Comparison of ENCODE assay signal across 20 cellular contexts in genomic region chr16:149024-149675, GRCh38. TPM values are rescaled to one million over a fixed set of nuclear protein-coding genes. Genes with fewer than 3 reads are reported as not detected.
DNase-seq lines count a peak whose midpoint lies in the region; ATAC-seq and TF ChIP-seq lines count a peak whose summit lies in the region.
"Had no signal": no experiment of that assay in that cellular context is flagged by ENCODE, and none has a peak within 500 bp of the region (broad histone marks: within the 10 kb centered on the region; RNA-seq: fewer than 3 reads in every experiment).

No MANE protein-coding gene starts in this region.

- H3K36me3 ChIP-seq in upper lobe of left lung (no peaks in the 10 kb centered on the region), ovary (no peaks in the 10 kb centered on the region)
- H3K36me3 ChIP-seq: vagina had no signal

- peaks cover 11% of the 10 kb centered on the region for H3K27me3 Mint-ChIP-seq in activated naive CD4-positive, alpha-beta T cell treated with anti-CD3 and anti-CD28 coated beads, Interleukin-2, amount 50 U/mL, for 24 hours

- no peaks in the 10 kb centered on the region for H3K27me3 ChIP-seq in upper lobe of left lung
- no peaks in the 10 kb centered on the region for H3K27me3 ChIP-seq in ovary
- H3K27me3 ChIP-seq: vagina had no signal

- H3K36me3 Mint-ChIP-seq in activated naive CD4-positive, alpha-beta T cell treated with anti-CD3 and anti-CD28 coated beads, Interleukin-2, amount 50 U/mL, for 24 hours: no peaks in the 10 kb centered on the region

- TF ChIP-seq EP300 in upper lobe of left lung (IDR thresholded peaks at IDR 0.05): no peak
- TF ChIP-seq EP300 in ovary (IDR thresholded peaks at IDR 0.05): no peak

- no peak overlapping the region for H3K4me3 Mint-ChIP-seq in activated naive CD4-positive, alpha-beta T cell treated with anti-CD3 and anti-CD28 coated beads, Interleukin-2, amount 50 U/mL, for 24 hours
- H3K4me3 Mint-ChIP-seq: T-helper 1 cell treated with Interleukin-12 subunit alpha and Interleukin-12 subunit beta and Interleukin-4 antibody, amounts not matched to agents 30 μg/mL and 1 μg/mL, for 36 hours had no signal

- H3K4me1 Mint-ChIP-seq in activated naive CD4-positive, alpha-beta T cell treated with anti-CD3 and anti-CD28 coated beads, Interleukin-2, amount 50 U/mL, for 24 hours: peaks cover under 1% of the 10 kb centered on the region

- TF ChIP-seq CTCF in fibroblast of the aortic adventitia (IDR thresholded peaks at IDR 0.05; ENCODE audit: insufficient read depth, low read length) (no peak), upper lobe of left lung (IDR thresholded peaks at IDR 0.05) (no peak), ovary (IDR thresholded peaks at IDR 0.05) (no peak)

- peak overlapping the region; percentile 70 for H3K27ac Mint-ChIP-seq in activated naive CD4-positive, alpha-beta T cell treated with anti-CD3 and anti-CD28 coated beads, Interleukin-2, amount 50 U/mL, for 24 hours
- H3K27ac Mint-ChIP-seq: T-helper 1 cell treated with Interleukin-12 subunit alpha and Interleukin-12 subunit beta and Interleukin-4 antibody, amounts not matched to agents 30 μg/mL and 1 μg/mL, for 36 hours had no signal

- H3K4me3 ChIP-seq in fibroblast of the aortic adventitia (ENCODE audit: low read depth, low read length) (no peak overlapping the region), upper lobe of left lung (no peak overlapping the region), ovary (no peak overlapping the region)
- H3K4me3 ChIP-seq: hepatocyte, vagina had no signal

- H3K9me3 Mint-ChIP-seq in activated naive CD4-positive, alpha-beta T cell treated with anti-CD3 and anti-CD28 coated beads, Interleukin-2, amount 50 U/mL, for 24 hours: no peaks in the 10 kb centered on the region
- H3K9me3 Mint-ChIP-seq: T-helper 1 cell treated with Interleukin-12 subunit alpha and Interleukin-12 subunit beta and Interleukin-4 antibody, amounts not matched to agents 30 μg/mL and 1 μg/mL, for 36 hours had no signal

- TF ChIP-seq POLR2A in upper lobe of left lung (IDR thresholded peaks at IDR 0.05) (no peak), ovary (IDR thresholded peaks at IDR 0.05) (no peak)

- no peak overlapping the region for H3K27ac ChIP-seq in upper lobe of left lung
- H3K27ac ChIP-seq in ovary: no peak overlapping the region
- H3K27ac ChIP-seq: hepatocyte, vagina had no signal

- peaks cover 0 to under 1% (median under 1%) of the 10 kb centered on the region in 4 donors for H3K4me1 ChIP-seq in upper lobe of left lung
- H3K4me1 ChIP-seq in ovary (ENCODE audit: insufficient read depth): peaks cover under 1% of the 10 kb centered on the region

- ATAC-seq in SK-N-SH treated with all-trans-retinoic acid at 6 μM for 48 hours (peak; percentile 30), upper lobe of left lung (ENCODE audit: low FRiP score in 2 of 2) (peak; percentile 23 to 38), HG03571 (IDR thresholded peaks at IDR 0.05; ENCODE audit: unreplicated experiment) (no peak), HG02884 (IDR thresholded peaks at IDR 0.05; ENCODE audit: unreplicated experiment) (no peak)
- ATAC-seq: left cardiac atrium had no signal

- WGBS in upper lobe of left lung, 2 donors: 37 to 48% methylated on average over 5 to 9 of the region's 9 CpGs
- 35 to 46% (median 36%) methylated on average over 9 of the region's 9 CpGs for WGBS in ovary, 3 donors

- H3K9me3 ChIP-seq in upper lobe of left lung: no peaks in the 10 kb centered on the region
- H3K9me3 ChIP-seq in ovary: no peaks in the 10 kb centered on the region
- H3K9me3 ChIP-seq: vagina had no signal

- intact Hi-C loops in ovary (cut with DNase I): no loop called here

- no peak for DNase-seq in activated naive CD4-positive, alpha-beta T cell treated with anti-CD3 and anti-CD28 coated beads, Interleukin-2, amount 50 U/mL, for 16 hours
- DNase-seq in fibroblast of the aortic adventitia (ENCODE audit: low read depth) (peak; percentile 27), upper lobe of left lung (no peak), ovary (no peak)
- DNase-seq: activated CD4-positive, alpha-beta T cell treated with anti-CD3 and anti-CD28 coated beads for 1 hour; Calu3; GOT3; left cardiac atrium; NCI-H1694; NCI-H524 treated with DMSO at 0.1 percent for 48 hours; retina; stimulated activated CD4-positive, alpha-beta T cell treated with anti-CD3 and anti-CD28 coated beads, Interleukin-4, amount 100 ng/mL, for 24 hours had no signal

TF ChIP-seq in SK-N-SH treated with all-trans-retinoic acid at 6 μM for 48 hours, 23 proteins besides CTCF, POLR2A, EP300 and RAD21 (continues in another document):
- TF ChIP-seq, protein P1, sequence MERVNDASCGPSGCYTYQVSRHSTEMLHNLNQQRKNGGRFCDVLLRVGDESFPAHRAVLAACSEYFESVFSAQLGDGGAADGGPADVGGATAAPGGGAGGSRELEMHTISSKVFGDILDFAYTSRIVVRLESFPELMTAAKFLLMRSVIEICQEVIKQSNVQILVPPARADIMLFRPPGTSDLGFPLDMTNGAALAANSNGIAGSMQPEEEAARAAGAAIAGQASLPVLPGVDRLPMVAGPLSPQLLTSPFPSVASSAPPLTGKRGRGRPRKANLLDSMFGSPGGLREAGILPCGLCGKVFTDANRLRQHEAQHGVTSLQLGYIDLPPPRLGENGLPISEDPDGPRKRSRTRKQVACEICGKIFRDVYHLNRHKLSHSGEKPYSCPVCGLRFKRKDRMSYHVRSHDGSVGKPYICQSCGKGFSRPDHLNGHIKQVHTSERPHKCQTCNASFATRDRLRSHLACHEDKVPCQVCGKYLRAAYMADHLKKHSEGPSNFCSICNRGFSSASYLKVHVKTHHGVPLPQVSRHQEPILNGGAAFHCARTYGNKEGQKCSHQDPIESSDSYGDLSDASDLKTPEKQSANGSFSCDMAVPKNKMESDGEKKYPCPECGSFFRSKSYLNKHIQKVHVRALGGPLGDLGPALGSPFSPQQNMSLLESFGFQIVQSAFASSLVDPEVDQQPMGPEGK (CRISPR knock-in tag; IDR thresholded peaks at IDR 0.05; ENCODE audit: borderline replicate concordance): no peak
- TF ChIP-seq ESRRG (CRISPR knock-in tag; IDR thresholded peaks at IDR 0.05): no peak
- TF ChIP-seq SNAI2 (CRISPR knock-in tag; IDR thresholded peaks at IDR 0.05): no peak
- TF ChIP-seq, protein P2, sequence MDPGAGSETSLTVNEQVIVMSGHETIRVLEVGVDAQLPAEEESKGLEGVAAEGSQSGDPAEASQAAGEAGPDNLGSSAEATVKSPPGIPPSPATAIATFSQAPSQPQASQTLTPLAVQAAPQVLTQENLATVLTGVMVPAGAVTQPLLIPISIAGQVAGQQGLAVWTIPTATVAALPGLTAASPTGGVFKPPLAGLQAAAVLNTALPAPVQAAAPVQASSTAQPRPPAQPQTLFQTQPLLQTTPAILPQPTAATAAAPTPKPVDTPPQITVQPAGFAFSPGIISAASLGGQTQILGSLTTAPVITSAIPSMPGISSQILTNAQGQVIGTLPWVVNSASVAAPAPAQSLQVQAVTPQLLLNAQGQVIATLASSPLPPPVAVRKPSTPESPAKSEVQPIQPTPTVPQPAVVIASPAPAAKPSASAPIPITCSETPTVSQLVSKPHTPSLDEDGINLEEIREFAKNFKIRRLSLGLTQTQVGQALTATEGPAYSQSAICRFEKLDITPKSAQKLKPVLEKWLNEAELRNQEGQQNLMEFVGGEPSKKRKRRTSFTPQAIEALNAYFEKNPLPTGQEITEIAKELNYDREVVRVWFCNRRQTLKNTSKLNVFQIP (CRISPR knock-in tag; IDR thresholded peaks at IDR 0.05; ENCODE audit: borderline replicate concordance, low read depth): no peak
- TF ChIP-seq GLIS3 (CRISPR knock-in tag; IDR thresholded peaks at IDR 0.05): no peak
- TF ChIP-seq CSRNP3 (CRISPR knock-in tag; IDR thresholded peaks at IDR 0.05): no peak
- TF ChIP-seq RARB (CRISPR knock-in tag; IDR thresholded peaks at IDR 0.05): no peak
- TF ChIP-seq TCF4 (CRISPR knock-in tag; IDR thresholded peaks at IDR 0.05; ENCODE audit: borderline replicate concordance): no peak
- TF ChIP-seq ISL1 (CRISPR knock-in tag; IDR thresholded peaks at IDR 0.05): no peak
- no peak for TF ChIP-seq ZFP3 (CRISPR knock-in tag; IDR thresholded peaks at IDR 0.05)
- no peak for TF ChIP-seq ZNF565 (CRISPR knock-in tag; conservative IDR thresholded peaks at IDR 0.05; ENCODE audit: low read depth)
- no peak for TF ChIP-seq CSDC2 (CRISPR knock-in tag; IDR thresholded peaks at IDR 0.05)

RNA-seq across cellular contexts. Expression of gene HBZ, which starts 3.3 kb away (rescaled TPM):
- total RNA-seq in fibroblast of the aortic adventitia (ENCODE audit: low replicate concordance) (not detected in 2 replicates), upper lobe of left lung (1 to 10 TPM in 2 of 6 donors, not detected in 4; 1.1 to 1.2 TPM), ovary (under 1 TPM in 1 of 7 donors, not detected in 6; 0.28 TPM)
- not detected for polyA plus RNA-seq in ovary
- total RNA-seq: Calu3, hepatocyte, vagina had no signal

RNA-seq across cellular contexts. Expression of gene NPRL3, which starts 10.7 kb away (rescaled TPM):
- total RNA-seq in fibroblast of the aortic adventitia (ENCODE audit: low replicate concordance) (7.1 and 13.0 TPM in 2 replicates), upper lobe of left lung (10 to 100 TPM; 22.6 to 70.2 (median 29.7) TPM), ovary (10 to 100 TPM; 22.2 to 49.0 (median 38.7) TPM)
- 10 to 100 TPM; 16.2 to 33.1 TPM for polyA plus RNA-seq in ovary

RNA-seq across cellular contexts. Expression of gene HBM, which starts 16.6 kb away (rescaled TPM):
- not detected in 2 replicates for total RNA-seq in fibroblast of the aortic adventitia (ENCODE audit: low replicate concordance)
- 1 to 10 TPM in 1 of 6 donors, not detected in 5; 1.7 TPM for total RNA-seq in upper lobe of left lung
- total RNA-seq in ovary: under 1 TPM in 2 of 7 donors, not detected in 5; 0.78 to 0.92 TPM
- not detected for polyA plus RNA-seq in ovary
- total RNA-seq: Calu3, hepatocyte, left cardiac atrium, mucosa of gallbladder, vagina had no signal
- polyA plus RNA-seq: hepatocyte had no signal

RNA-seq across cellular contexts. Expression of gene HBA2, which starts 23.5 kb away (rescaled TPM):
- total RNA-seq in fibroblast of the aortic adventitia (ENCODE audit: low replicate concordance) (not detected in 2 replicates), upper lobe of left lung (1,000 to 10,000 TPM in 1 of 6 donors, 100 to 1,000 TPM in 3, 10 to 100 TPM in 2; 40.1 to 1,032 (median 301) TPM), ovary (100 to 1,000 TPM in 2 of 7 donors, 10 to 100 TPM in 4, 1 to 10 TPM in 1; 4.5 to 173 (median 75.0) TPM)
- polyA plus RNA-seq in ovary: 10 to 100 TPM in 1 of 2 donors, not detected in 1; 32.1 TPM
- total RNA-seq: Calu3, hepatocyte had no signal
- polyA plus RNA-seq: hepatocyte had no signal

RNA-seq across cellular contexts. Expression of gene HBA1, which starts 27.3 kb away (rescaled TPM):
- not detected in 2 replicates for total RNA-seq in fibroblast of the aortic adventitia (ENCODE audit: low replicate concordance)
- total RNA-seq in upper lobe of left lung: 100 to 1,000 TPM in 3 of 6 donors, 10 to 100 TPM in 2, not detected in 1; 52.7 to 591 (median 286) TPM
- 100 to 1,000 TPM in 2 of 7 donors, 10 to 100 TPM in 4, 1 to 10 TPM in 1; 7.4 to 206 (median 81.2) TPM for total RNA-seq in ovary
- 1 to 10 TPM in 1 of 2 donors, under 1 TPM in 1; 0.50 to 9.6 TPM for polyA plus RNA-seq in ovary
- total RNA-seq: Calu3, hepatocyte had no signal
- polyA plus RNA-seq: hepatocyte had no signal

Comparison
In these comparisons a context has a peak if more than half of its experiments do, and no peak if none do; other contexts are left out.
1. ATAC-seq: peak in SK-N-SH treated with all-trans-retinoic acid at 6 μM for 48 hours (single experiment) and upper lobe of left lung (2 of 2); none in HG03571 (single experiment) and HG02884 (single experiment).